In the genomic region with DNA sequence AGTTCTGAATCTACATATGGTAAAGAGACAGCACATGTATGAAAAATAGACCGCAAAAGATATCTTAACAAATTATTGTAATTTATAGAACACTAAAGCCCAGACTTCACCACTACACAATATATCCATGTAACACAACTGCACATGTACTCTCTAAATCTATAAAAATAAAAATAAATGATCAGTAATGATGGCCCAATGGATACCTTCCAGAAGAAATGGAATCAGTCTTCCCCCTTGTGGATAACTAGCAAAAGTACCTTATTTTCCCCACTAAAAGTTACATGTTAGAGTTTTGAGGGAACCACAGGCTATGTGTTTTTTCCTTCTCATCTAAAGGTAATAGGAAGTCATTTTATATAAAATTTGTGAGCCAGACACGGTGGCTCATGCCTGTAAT, we compare ENCODE assay signal across 10 cellular contexts. TPM values are rescaled to one million over a fixed set of nuclear protein-coding genes. Genes with fewer than 3 reads are reported as not detected.
DNase-seq lines count a peak whose midpoint lies in the region; ATAC-seq and TF ChIP-seq lines count a peak whose summit lies in the region.
"Had no signal": no experiment of that assay in that cellular context is flagged by ENCODE, and none has a peak within 500 bp of the region (broad histone marks: within the 10 kb centered on the region; RNA-seq: fewer than 3 reads in every experiment).

No MANE protein-coding gene starts in this region.

- H2BK15ac ChIP-seq in mesenchymal stem cell (ENCODE audit: low read depth, poor library complexity, severe bottlenecking): no peak overlapping the region

- H3K27ac Mint-ChIP-seq in Caco-2 (ENCODE audit: unreplicated experiment): no peak overlapping the region

- H3K9me3 ChIP-seq in Caco-2: no peaks in the 10 kb centered on the region
- no peaks in the 10 kb centered on the region for H3K9me3 ChIP-seq in ascending aorta
- H3K9me3 ChIP-seq in mesenchymal stem cell (ENCODE audit: control insufficient read depth, low read length): no peaks in the 10 kb centered on the region

- ATAC-seq in GM19397 (IDR thresholded peaks at IDR 0.05; ENCODE audit: unreplicated experiment) (no peak), HG03565 (IDR thresholded peaks at IDR 0.05; ENCODE audit: unreplicated experiment) (no peak)
- ATAC-seq: left ventricle myocardium superior had no signal

- no peak overlapping the region for H4K91ac ChIP-seq in mesenchymal stem cell (ENCODE audit: low read length)

- no peak overlapping the region for H3K14ac ChIP-seq in mesenchymal stem cell (ENCODE audit: low read length in 2 of 2)

- no peak overlapping the region for H4K8ac ChIP-seq in mesenchymal stem cell (ENCODE audit: low read length)

- no peak overlapping the region for H3K23ac ChIP-seq in mesenchymal stem cell (ENCODE audit: low read length in 2 of 2)

- POLR2A ChIA-PET in Caco-2 (lab: Charles Lee): no interaction called here

- no peak overlapping the region for H2BK5ac ChIP-seq in mesenchymal stem cell (ENCODE audit: low read depth, low read length, poor library complexity, severe bottlenecking)

- no peaks in the 10 kb centered on the region for H3K27me3 Mint-ChIP-seq in Caco-2 (ENCODE audit: insufficient read depth, unreplicated experiment)

- H3K4me3 ChIP-seq in Caco-2 (ENCODE audit: low read depth, low read length) (no peak overlapping the region), ascending aorta (no peak overlapping the region), mesenchymal stem cell (ENCODE audit: insufficient read depth in 1 of 2, low read depth in 1 of 2, low read length in 2 of 2) (no peak overlapping the region)

- intact Hi-C loops in Caco-2 (cut with micrococcal nuclease; ENCODE audit: unreplicated experiment) (no loop called here), ascending aorta (cut with DNase I) (no loop called here)

- no CpG with 5 or more reads among the region's 2 CpGs for WGBS in mesenchymal stem cell

- H3K27ac ChIP-seq in ascending aorta (no peak overlapping the region), mesenchymal stem cell (ENCODE audit: low read length, poor library complexity, severe bottlenecking) (no peak overlapping the region)

- DNase-seq in Caco-2: no peak
- DNase-seq in ascending aorta (ENCODE audit: low spot score in 2 of 2): no peak
- DNase-seq in mesenchymal stem cell: peak; percentile 33
- no peak for DNase-seq in HuH-7 (ENCODE audit: low spot score)
- DNase-seq in amniotic stem cell (lab: John Stamatoyannopoulos, UW): no peak
- DNase-seq: activated CD4-positive, alpha-beta T cell treated with anti-CD3 and anti-CD28 coated beads, Interleukin-2, amount 50 U/mL, for 48 hours; left ventricle myocardium superior had no signal

- no peaks in the 10 kb centered on the region for H3K9me3 Mint-ChIP-seq in Caco-2 (ENCODE audit: unreplicated experiment)

- peak; percentile 37 for TF ChIP-seq RAD21 in Ishikawa (IDR thresholded peaks at IDR 0.05; ENCODE audit: low read depth)

- peaks cover 9% of the 10 kb centered on the region for H3K79me1 ChIP-seq in mesenchymal stem cell (replicated peaks; ENCODE audit: low read length, poor library complexity, severe bottlenecking)

- no peak overlapping the region for H2AFZ ChIP-seq in mesenchymal stem cell (ENCODE audit: low read depth, low read length)

- TF ChIP-seq CTCF in Caco-2 (IDR thresholded peaks at IDR 0.05; ENCODE audit: insufficient read depth in 1 of 2, low read depth in 1 of 2, low read length in 1 of 2, severe bottlenecking in 1 of 2, unreplicated experiment in 1 of 2) (peak; percentile 36 to 39), ascending aorta (IDR thresholded peaks at IDR 0.05) (peak in 2 of 3 experiments; percentile 11)

- no peak for TF ChIP-seq EP300 in Ishikawa (IDR thresholded peaks at IDR 0.05; ENCODE audit: borderline replicate concordance)

- H3K4me1 ChIP-seq in Caco-2 (peaks cover 9% of the 10 kb centered on the region), ascending aorta (peaks cover 0 to 12% of the 10 kb centered on the region in 2 donors), mesenchymal stem cell (ENCODE audit: control insufficient read depth, insufficient read depth, low read depth, low read length) (peaks cover 24% of the 10 kb centered on the region)

- H2BK12ac ChIP-seq in mesenchymal stem cell (ENCODE audit: low read length in 2 of 2): no peak overlapping the region

- H3K9ac ChIP-seq in mesenchymal stem cell (ENCODE audit: low read length): no peak overlapping the region

- H3K4me2 ChIP-seq in mesenchymal stem cell (ENCODE audit: low read length, poor library complexity, severe bottlenecking): no peak overlapping the region

- BruUV-seq in Caco-2 (replicated peaks; lab: Mats Ljungman, UMichigan): no TSS peak

- CTCF ChIA-PET in Caco-2 (lab: Charles Lee): no interaction called here

- no peaks in the 10 kb centered on the region for H3K36me3 ChIP-seq in Caco-2 (ENCODE audit: control insufficient read depth, insufficient read depth, low read length)
- peaks cover 0 to 2% of the 10 kb centered on the region in 2 donors for H3K36me3 ChIP-seq in ascending aorta
- peaks cover 0 to 3% of the 10 kb centered on the region in 2 experiments for H3K36me3 ChIP-seq in mesenchymal stem cell (ENCODE audit: control insufficient read depth in 1 of 2, insufficient read depth in 2 of 2, low read depth in 1 of 2, low read length in 2 of 2)

- H3K36me3 Mint-ChIP-seq in Caco-2 (ENCODE audit: insufficient read depth, unreplicated experiment): peaks cover 13% of the 10 kb centered on the region

- no peak overlapping the region for H3K18ac ChIP-seq in mesenchymal stem cell (ENCODE audit: low read depth in 1 of 2, low read length in 2 of 2)

- H3K4ac ChIP-seq in mesenchymal stem cell (ENCODE audit: low read depth in 1 of 2, low read length in 2 of 2): no peak overlapping the region

- peak overlapping the region; percentile 14 for H3K4me3 Mint-ChIP-seq in Caco-2 (ENCODE audit: unreplicated experiment)

- H2AK5ac ChIP-seq in mesenchymal stem cell (ENCODE audit: low read length, severe bottlenecking): no peak overlapping the region

- peaks cover 16% of the 10 kb centered on the region for H3K4me1 Mint-ChIP-seq in Caco-2 (ENCODE audit: low read depth, unreplicated experiment)

- H3K27me3 ChIP-seq in Caco-2 (replicated peaks; ENCODE audit: control insufficient read depth, insufficient read depth, low read length): no peaks in the 10 kb centered on the region
- no peaks in the 10 kb centered on the region for H3K27me3 ChIP-seq in ascending aorta
- no peaks in the 10 kb centered on the region for H3K27me3 ChIP-seq in mesenchymal stem cell (ENCODE audit: control insufficient read depth in 1 of 2, insufficient read depth in 1 of 2, low read length in 2 of 2)

- H2BK120ac ChIP-seq in mesenchymal stem cell (ENCODE audit: low read depth, low read length): no peak overlapping the region

TF ChIP-seq in Ishikawa, 13 proteins besides CTCF, POLR2A, EP300 and RAD21 (continues in another document):
- TF ChIP-seq YY1 (IDR thresholded peaks at IDR 0.05; ENCODE audit: low read depth) (no peak), EGR1 (IDR thresholded peaks at IDR 0.05) (no peak), CREB1 (IDR thresholded peaks at IDR 0.05; ENCODE audit: low read depth) (no peak), TAF1 (IDR thresholded peaks at IDR 0.05; ENCODE audit: low read depth) (no peak), NFIC (IDR thresholded peaks at IDR 0.05) (no peak), TCF12 (IDR thresholded peaks at IDR 0.05; ENCODE audit: low read depth) (no peak), CEBPB (IDR thresholded peaks at IDR 0.05) (no peak), ZBTB7A (IDR thresholded peaks at IDR 0.05; ENCODE audit: low read depth) (no peak), REST (IDR thresholded peaks at IDR 0.05; ENCODE audit: low read depth) (no peak)
- TF ChIP-seq, protein P1, sequence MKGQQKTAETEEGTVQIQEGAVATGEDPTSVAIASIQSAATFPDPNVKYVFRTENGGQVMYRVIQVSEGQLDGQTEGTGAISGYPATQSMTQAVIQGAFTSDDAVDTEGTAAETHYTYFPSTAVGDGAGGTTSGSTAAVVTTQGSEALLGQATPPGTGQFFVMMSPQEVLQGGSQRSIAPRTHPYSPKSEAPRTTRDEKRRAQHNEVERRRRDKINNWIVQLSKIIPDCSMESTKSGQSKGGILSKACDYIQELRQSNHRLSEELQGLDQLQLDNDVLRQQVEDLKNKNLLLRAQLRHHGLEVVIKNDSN (IDR thresholded peaks at IDR 0.05): no peak
- TF ChIP-seq, protein P2, sequence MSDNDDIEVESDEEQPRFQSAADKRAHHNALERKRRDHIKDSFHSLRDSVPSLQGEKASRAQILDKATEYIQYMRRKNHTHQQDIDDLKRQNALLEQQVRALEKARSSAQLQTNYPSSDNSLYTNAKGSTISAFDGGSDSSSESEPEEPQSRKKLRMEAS (IDR thresholded peaks at IDR 0.05): no peak

RNA-seq across cellular contexts. Expression of gene C7orf25, which starts 25.7 kb away (rescaled TPM):
- total RNA-seq in Caco-2 (2022): 2.7 and 3.2 TPM in 2 replicates
- 0.75 TPM for total RNA-seq in ascending aorta
- 6.4 TPM for polyA plus RNA-seq in mesenchymal stem cell (2013, experiment 1 of 2)
- 6.9 TPM for polyA plus RNA-seq in mesenchymal stem cell (2013, experiment 2 of 2)

RNA-seq across cellular contexts. Expression of gene PSMA2, which starts 45.8 kb away (rescaled TPM):
- total RNA-seq in Caco-2 (2022): 147 and 159 TPM in 2 replicates
- 61.4 TPM for total RNA-seq in ascending aorta
- 149 TPM for polyA plus RNA-seq in mesenchymal stem cell (2013, experiment 1 of 2)
- polyA plus RNA-seq in mesenchymal stem cell (2013, experiment 2 of 2): 165 TPM

RNA-seq across cellular contexts. Expression of gene MRPL32, which starts 46.0 kb away (rescaled TPM):
- total RNA-seq in Caco-2 (2022) (61.6 and 63.6 TPM in 2 replicates), ascending aorta (24.3 TPM)
- polyA plus RNA-seq in mesenchymal stem cell (2013, experiment 1 of 2): 65.8 TPM
- 82.5 TPM for polyA plus RNA-seq in mesenchymal stem cell (2013, experiment 2 of 2)
